In the genomic region with DNA sequence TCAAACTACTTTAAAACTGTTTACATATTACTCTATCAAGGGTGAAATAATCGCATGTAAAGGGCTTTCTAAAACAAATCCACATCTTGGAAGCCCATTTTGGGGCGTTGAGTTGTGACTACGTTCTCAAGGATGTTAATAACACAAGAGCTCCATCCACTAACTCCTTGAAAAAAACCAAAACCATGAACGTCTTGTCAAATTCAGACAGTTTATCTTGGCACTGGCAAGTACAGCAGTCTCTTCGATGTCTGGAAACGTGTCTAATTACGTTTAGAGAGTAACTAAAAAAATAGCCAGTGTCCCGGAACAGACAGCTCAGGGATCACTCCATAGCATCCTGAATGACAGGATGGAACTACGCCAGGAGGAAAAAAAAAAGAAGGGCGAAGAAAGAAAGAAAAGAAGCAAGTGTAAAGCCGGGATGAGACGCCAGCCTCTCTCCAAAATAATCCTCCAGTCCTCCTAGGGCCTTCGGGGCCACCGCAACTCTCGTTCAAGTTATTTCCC, we compare ENCODE assay signal across 8 cellular contexts. TPM values are rescaled to one million over a fixed set of nuclear protein-coding genes. Genes with fewer than 3 reads are reported as not detected.
DNase-seq lines count a peak whose midpoint lies in the region; TF ChIP-seq lines count a peak whose summit lies in the region.

No MANE protein-coding gene starts in this region.

- H3K4me3 ChIP-seq in WI38 (ENCODE audit: low read depth, low read length), result peak overlapping the region; percentile 57
- peak overlapping the region; percentile 92 for H3K4me3 ChIP-seq in left ventricle myocardium inferior
- H3K4me3 ChIP-seq in skin epidermis, result peak overlapping the region; percentile 58 to 98 (median 93)

- TF ChIP-seq CTCF in WI38 (IDR thresholded peaks at IDR 0.05; ENCODE audit: low read depth, low read length) (no peak), left ventricle myocardium inferior (IDR thresholded peaks at IDR 0.05; ENCODE audit: borderline replicate concordance) (no peak), GM13977 (IDR thresholded peaks at IDR 0.05; ENCODE audit: extremely low read depth, insufficient read depth, missing control alignments) (no peak), RWPE1 (conservative IDR thresholded peaks at IDR 0.05; ENCODE audit: low read depth) (no peak)

- H3K4me1 ChIP-seq in left ventricle myocardium inferior, result peaks cover 23% of the 10 kb centered on the region

- CTCF ChIA-PET in RWPE1 (lab: Yijun Ruan, JAX), result interaction anchor here (0.7 to 3.9 kb wide), 7 partner anchors 16 to 122 kb away, joined by 3 to 48 read pairs (median 5); no protein-coding TSS in a partner anchor

- H3K9me3 ChIP-seq in left ventricle myocardium inferior (replicated peaks), result no peaks in the 10 kb centered on the region

- no peaks in the 10 kb centered on the region for H3K36me3 ChIP-seq in left ventricle myocardium inferior

- H3K27me3 ChIP-seq in left ventricle myocardium inferior (ENCODE audit: low read depth), result no peaks in the 10 kb centered on the region

- peak; percentile 11 for DNase-seq in NCI-H1694 treated with DMSO at 0.1 percent for 48 hours (lab: John Stamatoyannopoulos, UW)
- no peak for DNase-seq in NCI-H1694 (lab: John Stamatoyannopoulos, UW)
- DNase-seq in left ventricle myocardium inferior, result no peak
- no peak for DNase-seq in GM13977 (ENCODE audit: low spot score)
- no peak for DNase-seq in occipital lobe (lab: John Stamatoyannopoulos, UW)
- no peak for DNase-seq in RWPE1 (ENCODE audit: low spot score)

- in situ Hi-C loops in GM13977 (cut with MboI; ENCODE audit: low pct_unique_long_range_greater_than_20kb, low sequenced_read_pairs, unreplicated experiment), result loop anchor here (5.0 kb wide), 1 partner anchor 94 kb away; no protein-coding TSS in a partner anchor

- intact Hi-C loops in left ventricle myocardium inferior (cut with micrococcal nuclease), result loop anchor here (5.0 kb wide), 1 partner anchor 94 kb away; no protein-coding TSS in a partner anchor

- POLR2A ChIA-PET in RWPE1 (lab: Yijun Ruan, JAX; ENCODE audit: low non-redundant PET), result no interaction called here

- H3K27ac ChIP-seq in left ventricle myocardium inferior (replicated peaks), result peak overlapping the region; percentile 90
- H3K27ac ChIP-seq in skin epidermis, result peak overlapping the region in 19 of 21 experiments; percentile 78 to 99 (median 91)
- no peak overlapping the region for H3K27ac ChIP-seq in RWPE1

RNA-seq across cellular contexts. Expression of a gene that starts 1.0 kb away (rescaled TPM):
- 5.5 TPM for total RNA-seq in left ventricle myocardium inferior
- total RNA-seq in occipital lobe, result 61.0 TPM

RNA-seq across cellular contexts. Expression of a gene that starts 52.0 kb away (rescaled TPM):
- total RNA-seq in left ventricle myocardium inferior, result 10.1 TPM
- 35.6 TPM for total RNA-seq in occipital lobe
